Comparison of ENCODE assay signal across 25 cellular contexts in the genomic region with DNA sequence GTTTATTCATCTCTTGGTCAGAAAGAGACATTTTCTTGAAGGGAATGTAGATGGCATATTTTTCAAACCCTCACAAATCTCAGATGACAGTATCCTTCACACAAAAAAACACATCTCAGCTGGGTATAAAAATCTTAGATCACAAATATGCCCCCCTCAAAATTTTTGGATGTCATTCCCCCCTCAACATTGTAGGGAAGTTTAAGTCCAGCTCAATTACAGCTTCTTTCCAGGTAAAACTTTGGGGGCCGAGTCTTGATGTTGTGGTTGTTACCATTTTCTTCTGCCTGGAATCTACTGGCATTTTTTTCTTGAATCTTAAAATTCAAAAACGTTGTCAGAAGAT.
"Had no signal": no experiment of that assay in that cellular context is flagged by ENCODE, and none has a peak within 500 bp of the region (broad histone marks: within the 10 kb centered on the region; RNA-seq: fewer than 3 reads in every experiment).

No MANE protein-coding gene starts in this region.

- H3K27me3 Mint-ChIP-seq: activated CD4-positive, alpha-beta memory T cell treated with anti-CD3 and anti-CD28 coated beads for 36 hours; activated CD4-positive, alpha-beta T cell treated with anti-CD3 and anti-CD28 coated beads for 36 hours; activated naive CD4-positive, alpha-beta T cell treated with anti-CD3 and anti-CD28 coated beads, Interleukin-2, amount 10 ng/mL, durations not matched to agents 7 days and 5 days; activated naive CD8-positive, alpha-beta T cell treated with anti-CD3 and anti-CD28 coated beads, Interleukin-2, amount 10 ng/mL, durations not matched to agents 7 days and 5 days; activated T-cell treated with anti-CD3 and anti-CD28 coated beads, Interleukin-2, amount 50 U/mL, for 24 hours; dendritic cell treated with granulocyte-macrophage colony-stimulating factor and Interleukin-4, amounts not matched to agents 40 ng/mL and 50 ng/mL, for 4 days; naive B cell; stimulated activated naive B cell treated with anti-CD40 and anti-IgM and Interleukin-4, amounts not matched to agents 10 μg/mL and 1 μg/mL and 100 μg/mL, for 72 hours had no signal

- H3K4me3 Mint-ChIP-seq: activated CD4-positive, alpha-beta memory T cell treated with anti-CD3 and anti-CD28 coated beads for 36 hours; activated CD4-positive, alpha-beta T cell treated with anti-CD3 and anti-CD28 coated beads for 36 hours; activated naive CD4-positive, alpha-beta T cell treated with anti-CD3 and anti-CD28 coated beads, Interleukin-2, amount 10 ng/mL, durations not matched to agents 7 days and 5 days; activated naive CD8-positive, alpha-beta T cell treated with anti-CD3 and anti-CD28 coated beads, Interleukin-2, amount 10 ng/mL, durations not matched to agents 7 days and 5 days; activated T-cell treated with anti-CD3 and anti-CD28 coated beads, Interleukin-2, amount 50 U/mL, for 24 hours; dendritic cell treated with granulocyte-macrophage colony-stimulating factor and Interleukin-4, amounts not matched to agents 40 ng/mL and 50 ng/mL, for 4 days; naive B cell; nephron progenitor cell; stimulated activated naive B cell treated with anti-CD40 and anti-IgM and Interleukin-4, amounts not matched to agents 10 μg/mL and 1 μg/mL and 100 μg/mL, for 72 hours had no signal

- H3K9me3 ChIP-seq: esophagus squamous epithelium, neutrophil, stomach, suprapubic skin had no signal

- ATAC-seq: activated CD4-positive, alpha-beta T cell treated with anti-CD3 and anti-CD28 coated beads for 36 hours; stimulated activated naive B cell treated with anti-CD40 and anti-IgM and Interleukin-4, amounts not matched to agents 10 μg/mL and 1 μg/mL and 100 μg/mL, for 72 hours had no signal

- H3K27me3 ChIP-seq: esophagus squamous epithelium, left lung, neutrophil, stomach, suprapubic skin, tibial nerve had no signal

- DNase-seq: activated CD4-positive, alpha-beta memory T cell treated with anti-CD3 and anti-CD28 coated beads for 36 hours; activated CD4-positive, alpha-beta T cell treated with anti-CD3 and anti-CD28 coated beads for 36 hours; activated CD4-positive, CD25-positive, alpha-beta regulatory T cell; activated CD8-positive, alpha-beta memory T cell treated with anti-CD3 and anti-CD28 coated beads, Interleukin-2, amount 50 U/mL, for 48 hours; activated gamma-delta T cell; activated naive CD4-positive, alpha-beta T cell treated with anti-CD3 and anti-CD28 coated beads, Interleukin-2, amount 10 ng/mL, durations not matched to agents 7 days and 5 days; activated naive CD8-positive, alpha-beta T cell treated with anti-CD3 and anti-CD28 coated beads, Interleukin-2, amount 10 ng/mL, durations not matched to agents 7 days and 5 days; activated T-cell treated with anti-CD3 and anti-CD28 coated beads, Interleukin-2, amount 50 U/mL, for 24 hours; amygdala; central memory CD4-positive, alpha-beta T cell; esophagus squamous epithelium; left lung; mesendoderm; naive B cell; nephron progenitor cell; stimulated activated CD4-positive, alpha-beta T cell treated with anti-CD3 and anti-CD28 coated beads, Interleukin-15, amount 100 ng/mL, for 24 hours; stimulated activated CD4-positive, alpha-beta T cell treated with anti-CD3 and anti-CD28 coated beads, Interleukin-2, amount 100 ng/mL, for 24 hours; stimulated activated naive B cell treated with anti-CD40 and anti-IgM and Interleukin-4, amounts not matched to agents 10 μg/mL and 1 μg/mL and 100 μg/mL, for 72 hours; stomach had no signal

- H3K27ac Mint-ChIP-seq: activated CD4-positive, alpha-beta memory T cell treated with anti-CD3 and anti-CD28 coated beads for 36 hours; activated CD4-positive, alpha-beta T cell treated with anti-CD3 and anti-CD28 coated beads for 36 hours; activated naive CD4-positive, alpha-beta T cell treated with anti-CD3 and anti-CD28 coated beads, Interleukin-2, amount 10 ng/mL, durations not matched to agents 7 days and 5 days; activated naive CD8-positive, alpha-beta T cell treated with anti-CD3 and anti-CD28 coated beads, Interleukin-2, amount 10 ng/mL, durations not matched to agents 7 days and 5 days; activated T-cell treated with anti-CD3 and anti-CD28 coated beads, Interleukin-2, amount 50 U/mL, for 24 hours; dendritic cell treated with granulocyte-macrophage colony-stimulating factor and Interleukin-4, amounts not matched to agents 40 ng/mL and 50 ng/mL, for 4 days; nephron progenitor cell; stimulated activated naive B cell treated with anti-CD40 and anti-IgM and Interleukin-4, amounts not matched to agents 10 μg/mL and 1 μg/mL and 100 μg/mL, for 72 hours had no signal

- H3K4me3 ChIP-seq: esophagus squamous epithelium, left lung, lung, stomach, suprapubic skin, tibial nerve had no signal

- H3K4me1 Mint-ChIP-seq: activated CD4-positive, alpha-beta T cell treated with anti-CD3 and anti-CD28 coated beads for 36 hours; activated naive CD4-positive, alpha-beta T cell treated with anti-CD3 and anti-CD28 coated beads, Interleukin-2, amount 10 ng/mL, durations not matched to agents 7 days and 5 days had no signal

- FAIRE-seq: islet of Langerhans had no signal

- H3K27ac ChIP-seq: left lung, neutrophil, tibial nerve had no signal
